15 cellular contexts compared by ENCODE assay signal in genomic region chr7:129865932-129866214, GRCh38.
A peak's percentile ranks its signal among the peaks of the same experiment; 100 is the strongest.
DNase-seq lines count a peak whose midpoint lies in the region; ATAC-seq and TF ChIP-seq lines count a peak whose summit lies in the region.
"Had no signal": no experiment of that assay in that cellular context is flagged by ENCODE, and none has a peak within 500 bp of the region (broad histone marks: within the 10 kb centered on the region; RNA-seq: fewer than 3 reads in every experiment).

No MANE protein-coding gene starts in this region.

- H3K36me3 ChIP-seq in right lobe of liver (no peaks in the 10 kb centered on the region), thoracic aorta (no peaks in the 10 kb centered on the region)

- H3K27ac Mint-ChIP-seq in activated naive CD8-positive, alpha-beta T cell treated with anti-CD3 and anti-CD28 coated beads, Interleukin-2, amount 50 U/mL, for 24 hours, result no peak overlapping the region
- no peak overlapping the region for H3K27ac Mint-ChIP-seq in activated naive CD8-positive, alpha-beta T cell treated with anti-CD3 and anti-CD28 coated beads for 36 hours
- H3K27ac Mint-ChIP-seq in T-cell (peak overlapping the region; percentile 50 to 57), nephron progenitor cell (no peak overlapping the region)
- no peak overlapping the region for H3K27ac Mint-ChIP-seq in T-helper 2 cell treated with Interferon-gamma antibody and Interleukin-4, amounts not matched to agents 5 μg/mL and 100 μg/mL, for 36 hours
- H3K27ac Mint-ChIP-seq: stimulated activated naive CD8-positive, alpha-beta T cell treated with anti-CD3 and anti-CD28 coated beads, Interleukin-15, Interleukin-2, amounts not matched to agents 100 ng/mL and 50 ng/mL, for 24 hours had no signal

- TF ChIP-seq POLR2A in right lobe of liver (IDR thresholded peaks at IDR 0.05), result no peak

- H3K9me3 Mint-ChIP-seq in activated naive CD8-positive, alpha-beta T cell treated with anti-CD3 and anti-CD28 coated beads, Interleukin-2, amount 50 U/mL, for 24 hours, result no peaks in the 10 kb centered on the region
- H3K9me3 Mint-ChIP-seq in activated naive CD8-positive, alpha-beta T cell treated with anti-CD3 and anti-CD28 coated beads for 36 hours, result peaks cover 2% of the 10 kb centered on the region
- H3K9me3 Mint-ChIP-seq in T-cell (no peaks in the 10 kb centered on the region), nephron progenitor cell (peaks cover 9% of the 10 kb centered on the region)
- no peaks in the 10 kb centered on the region for H3K9me3 Mint-ChIP-seq in T-helper 2 cell treated with Interferon-gamma antibody and Interleukin-4, amounts not matched to agents 5 μg/mL and 100 μg/mL, for 36 hours
- H3K9me3 Mint-ChIP-seq: stimulated activated naive CD8-positive, alpha-beta T cell treated with anti-CD3 and anti-CD28 coated beads, Interleukin-15, Interleukin-2, amounts not matched to agents 100 ng/mL and 50 ng/mL, for 24 hours had no signal

- peaks cover 31% of the 10 kb centered on the region for H3K4me1 Mint-ChIP-seq in activated naive CD8-positive, alpha-beta T cell treated with anti-CD3 and anti-CD28 coated beads, Interleukin-2, amount 50 U/mL, for 24 hours
- H3K4me1 Mint-ChIP-seq in activated naive CD8-positive, alpha-beta T cell treated with anti-CD3 and anti-CD28 coated beads for 36 hours, result peaks cover 30% of the 10 kb centered on the region
- H3K4me1 Mint-ChIP-seq in T-cell (peaks cover 60 to 69% (median 67%) of the 10 kb centered on the region in 3 donors), nephron progenitor cell (peaks cover 50% of the 10 kb centered on the region)
- H3K4me1 Mint-ChIP-seq in T-helper 2 cell treated with Interferon-gamma antibody and Interleukin-4, amounts not matched to agents 5 μg/mL and 100 μg/mL, for 36 hours (ENCODE audit: low read depth), result peaks cover 14% of the 10 kb centered on the region

- H3K36me3 Mint-ChIP-seq in activated naive CD8-positive, alpha-beta T cell treated with anti-CD3 and anti-CD28 coated beads, Interleukin-2, amount 50 U/mL, for 24 hours (ENCODE audit: low read depth), result peaks cover 8% of the 10 kb centered on the region
- peaks cover 3% of the 10 kb centered on the region for H3K36me3 Mint-ChIP-seq in activated naive CD8-positive, alpha-beta T cell treated with anti-CD3 and anti-CD28 coated beads for 36 hours
- H3K36me3 Mint-ChIP-seq in T-cell, result peaks cover 20% of the 10 kb centered on the region
- peaks cover 4% of the 10 kb centered on the region for H3K36me3 Mint-ChIP-seq in T-helper 2 cell treated with Interferon-gamma antibody and Interleukin-4, amounts not matched to agents 5 μg/mL and 100 μg/mL, for 36 hours (ENCODE audit: low read depth)
- H3K36me3 Mint-ChIP-seq in nephron progenitor cell (ENCODE audit: low read depth), result peaks cover 48% of the 10 kb centered on the region

- DNase-seq in activated naive CD8-positive, alpha-beta T cell treated with anti-CD3 and anti-CD28 coated beads, Interleukin-2, amount 50 U/mL, for 24 hours, result no peak
- no peak for DNase-seq in activated naive CD8-positive, alpha-beta T cell treated with anti-CD3 and anti-CD28 coated beads for 36 hours
- DNase-seq in T-cell (no peak), right lobe of liver (no peak), thoracic aorta (ENCODE audit: low spot score) (no peak), NCI-H146 treated with DMSO at 0.1 percent for 48 hours (lab: John Stamatoyannopoulos, UW; ENCODE audit: unreplicated experiment) (no peak), nephron progenitor cell (no peak)
- no peak for DNase-seq in T-helper 2 cell treated with Interferon-gamma antibody and Interleukin-4, amounts not matched to agents 5 μg/mL and 100 μg/mL, for 36 hours (ENCODE audit: low spot score)
- DNase-seq: activated gamma-delta T cell treated with Interleukin-2 at 50 U/mL for 16 hours, caudate nucleus, Kasumi-1, NCI-H2029, SJCRH30 had no signal

- no peaks in the 10 kb centered on the region for H3K27me3 Mint-ChIP-seq in activated naive CD8-positive, alpha-beta T cell treated with anti-CD3 and anti-CD28 coated beads, Interleukin-2, amount 50 U/mL, for 24 hours
- H3K27me3 Mint-ChIP-seq in activated naive CD8-positive, alpha-beta T cell treated with anti-CD3 and anti-CD28 coated beads for 36 hours, result no peaks in the 10 kb centered on the region
- H3K27me3 Mint-ChIP-seq in T-cell, result no peaks in the 10 kb centered on the region
- H3K27me3 Mint-ChIP-seq in T-helper 2 cell treated with Interferon-gamma antibody and Interleukin-4, amounts not matched to agents 5 μg/mL and 100 μg/mL, for 36 hours (ENCODE audit: low read depth), result no peaks in the 10 kb centered on the region
- no peaks in the 10 kb centered on the region for H3K27me3 Mint-ChIP-seq in nephron progenitor cell (ENCODE audit: low read depth, poor library complexity)
- H3K27me3 Mint-ChIP-seq: stimulated activated naive CD8-positive, alpha-beta T cell treated with anti-CD3 and anti-CD28 coated beads, Interleukin-15, Interleukin-2, amounts not matched to agents 100 ng/mL and 50 ng/mL, for 24 hours had no signal

- no peaks in the 10 kb centered on the region for H3K9me3 ChIP-seq in right lobe of liver
- no peaks in the 10 kb centered on the region for H3K9me3 ChIP-seq in thoracic aorta
- H3K9me3 ChIP-seq: SJCRH30 had no signal

- peak overlapping the region; percentile 7 for H3K4me3 Mint-ChIP-seq in activated naive CD8-positive, alpha-beta T cell treated with anti-CD3 and anti-CD28 coated beads, Interleukin-2, amount 50 U/mL, for 24 hours
- H3K4me3 Mint-ChIP-seq in activated naive CD8-positive, alpha-beta T cell treated with anti-CD3 and anti-CD28 coated beads for 36 hours, result no peak overlapping the region
- H3K4me3 Mint-ChIP-seq in T-cell, result no peak overlapping the region
- H3K4me3 Mint-ChIP-seq in T-helper 2 cell treated with Interferon-gamma antibody and Interleukin-4, amounts not matched to agents 5 μg/mL and 100 μg/mL, for 36 hours, result no peak overlapping the region
- no peak overlapping the region for H3K4me3 Mint-ChIP-seq in nephron progenitor cell
- H3K4me3 Mint-ChIP-seq: stimulated activated naive CD8-positive, alpha-beta T cell treated with anti-CD3 and anti-CD28 coated beads, Interleukin-15, Interleukin-2, amounts not matched to agents 100 ng/mL and 50 ng/mL, for 24 hours had no signal

- intact Hi-C loops in right lobe of liver (cut with DNase I), result no loop called here

- H3K4me3 ChIP-seq in right lobe of liver, result no peak overlapping the region
- H3K4me3 ChIP-seq in thoracic aorta, result peak overlapping the region; percentile 9
- H3K4me3 ChIP-seq: SJCRH30 had no signal

- peaks cover 2 to 46% (median 8%) of the 10 kb centered on the region in 4 donors for H3K4me1 ChIP-seq in right lobe of liver
- H3K4me1 ChIP-seq in thoracic aorta (ENCODE audit: control insufficient read depth in 1 of 2, low read depth in 2 of 2), result peaks cover 68 to 86% of the 10 kb centered on the region in 2 donors
- H3K4me1 ChIP-seq: SJCRH30 had no signal

- POLR2A ChIA-PET in T-cell (lab: Charles Lee), result interaction anchor here in 1 of 2 donors (0.6 kb wide), 1 partner anchor 980 kb away, joined by 5 read pairs; no protein-coding TSS in a partner anchor

- CTCF ChIA-PET in T-cell (lab: Charles Lee), result interaction anchor here in 1 of 2 donors (0.5 kb wide), 1 partner anchor 1724 kb away, joined by 5 read pairs; no protein-coding TSS in a partner anchor

- H3K27ac ChIP-seq in right lobe of liver (peak overlapping the region; percentile 7 to 43 (median 37)), thoracic aorta (peak overlapping the region; percentile 85 to 87)
- H3K27ac ChIP-seq: SJCRH30 had no signal

- TF ChIP-seq CTCF in right lobe of liver (IDR thresholded peaks at IDR 0.05) (no peak), thoracic aorta (IDR thresholded peaks at IDR 0.05) (no peak), nephron progenitor cell (IDR thresholded peaks at IDR 0.05) (no peak)

- H3K27me3 ChIP-seq in right lobe of liver (no peaks in the 10 kb centered on the region), thoracic aorta (replicated peaks; ENCODE audit: insufficient read depth) (no peaks in the 10 kb centered on the region)
- H3K27me3 ChIP-seq: SJCRH30 had no signal

- WGBS in right lobe of liver (ENCODE audit: insufficient coverage, low coverage, low lambda C conversion rate, missing lambda C conversion rate), result 29% methylated on average over 1 of the region's 1 CpG

- ATAC-seq in activated naive CD8-positive, alpha-beta T cell treated with anti-CD3 and anti-CD28 coated beads, Interleukin-2, amount 50 U/mL, for 24 hours, result no peak
- no peak for ATAC-seq in T-cell (replicated peaks in 1 of 4)
- peak; percentile 11 to 51 (median 36) for ATAC-seq in right lobe of liver
- ATAC-seq in thoracic aorta (ENCODE audit: insufficient number of reproducible peaks, low FRiP score, low read depth), result no peak
- ATAC-seq: sciatic nerve had no signal

Comparison
In these comparisons a context has a peak if more than half of its experiments do, and no peak if none do; other contexts are left out.
1. ATAC-seq: peak in right lobe of liver (4 of 4); none in activated naive CD8-positive, alpha-beta T cell treated with anti-CD3 and anti-CD28 coated beads, Interleukin-2, amount 50 U/mL, for 24 hours (single experiment), T-cell (0 of 4) and thoracic aorta (single experiment).
2. H3K27ac Mint-ChIP-seq: peak in T-cell (2 of 2); none in activated naive CD8-positive, alpha-beta T cell treated with anti-CD3 and anti-CD28 coated beads, Interleukin-2, amount 50 U/mL, for 24 hours (single experiment), activated naive CD8-positive, alpha-beta T cell treated with anti-CD3 and anti-CD28 coated beads for 36 hours (single experiment), T-helper 2 cell treated with Interferon-gamma antibody and Interleukin-4, amounts not matched to agents 5 μg/mL and 100 μg/mL, for 36 hours (single experiment) and nephron progenitor cell (single experiment).